Comparison of ENCODE assay signal across 18 cellular contexts in the genomic region with DNA sequence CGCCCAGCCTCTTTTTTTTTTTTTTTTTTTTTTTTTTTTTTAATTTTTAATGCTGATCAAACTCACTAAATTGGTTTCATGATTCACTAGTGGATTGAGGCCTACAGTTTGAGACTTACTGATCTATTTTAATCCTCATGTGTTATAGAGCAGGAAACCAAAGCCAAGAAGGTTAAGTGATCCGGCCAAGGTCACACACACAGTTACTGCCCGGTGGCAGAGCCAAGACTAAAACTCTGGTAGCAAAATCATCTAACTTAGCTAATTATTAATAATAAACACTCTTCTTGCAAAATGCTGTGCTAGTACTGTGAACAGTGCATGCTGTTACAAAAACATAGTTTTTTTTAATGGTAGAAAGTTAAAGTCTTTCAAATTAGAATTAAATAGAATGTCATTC.
DNase-seq lines count a peak whose midpoint lies in the region; ATAC-seq, FAIRE-seq and TF ChIP-seq lines count a peak whose summit lies in the region.
"Had no signal": no experiment of that assay in that cellular context is flagged by ENCODE, and none has a peak within 500 bp of the region (broad histone marks: within the 10 kb centered on the region; RNA-seq: fewer than 3 reads in every experiment).

No MANE protein-coding gene starts in this region.

- intact Hi-C loops in HepG2 (cut with micrococcal nuclease; ENCODE audit: unreplicated experiment), result no loop called here
- intact Hi-C loops in right lobe of liver (cut with DNase I), result no loop called here

- ATAC-seq in HepG2, result no peak
- peak; percentile 83 to 90 (median 86) for ATAC-seq in right lobe of liver
- ATAC-seq: A549 had no signal

- TF ChIP-seq POLR2A in HepG2 (IDR thresholded peaks at IDR 0.05; ENCODE audit: insufficient read depth in 1 of 2, low read depth in 2 of 2, low read length in 2 of 2) (no peak), right lobe of liver (IDR thresholded peaks at IDR 0.05) (no peak)

- no peak overlapping the region for H2AFZ ChIP-seq in HepG2 (ENCODE audit: low read length)

- H3K79me2 ChIP-seq in HepG2 (ENCODE audit: insufficient read depth, low read length), result no peaks in the 10 kb centered on the region

- POLR2A ChIA-PET in HepG2 (lab: Yijun Ruan, JAX), result no interaction called here

- TF ChIP-seq EP300 in HepG2 (IDR thresholded peaks at IDR 0.05; ENCODE audit: low read depth in 2 of 2, low read length in 2 of 2) (no peak), HepG2 (CRISPR knock-in tag; IDR thresholded peaks at IDR 0.05; ENCODE audit: borderline replicate concordance) (no peak)

- WGBS in liver, result 45% methylated on average over 3 of the region's 3 CpGs
- 37% methylated on average over 3 of the region's 3 CpGs for WGBS in HepG2 (ENCODE audit: low lambda C conversion rate)
- 17% methylated on average over 2 of the region's 3 CpGs for WGBS in right lobe of liver (ENCODE audit: insufficient coverage, low coverage, low lambda C conversion rate, missing lambda C conversion rate)

- H3K36me3 ChIP-seq in liver (ENCODE audit: control insufficient read depth in 4 of 4, insufficient read depth in 3 of 4, low read depth in 1 of 4, low read length in 3 of 4) (no peaks in the 10 kb centered on the region), HepG2 (replicated peaks in 1 of 2; ENCODE audit: control insufficient read depth in 1 of 2, insufficient read depth in 2 of 2, low read length in 2 of 2) (no peaks in the 10 kb centered on the region), right lobe of liver (no peaks in the 10 kb centered on the region)
- H3K36me3 ChIP-seq: SJSA1 had no signal

- H4K20me1 ChIP-seq in HepG2 (ENCODE audit: insufficient read depth, low read length), result no peaks in the 10 kb centered on the region

- TF ChIP-seq CTCF in liver (IDR thresholded peaks at IDR 0.05; ENCODE audit: low read depth, low read length, missing input control), result no peak
- TF ChIP-seq CTCF in HepG2 (CRISPR knock-in tag; IDR thresholded peaks at IDR 0.05), result no peak
- TF ChIP-seq CTCF in VCaP (conservative IDR thresholded peaks at IDR 0.05), result no peak
- no peak for TF ChIP-seq CTCF in right lobe of liver (IDR thresholded peaks at IDR 0.05)

- CTCF ChIA-PET in HepG2 (lab: Yijun Ruan, JAX; ENCODE audit: low intra/inter-chr PET ratio, low total read pairs), result no interaction called here

- no peak for FAIRE-seq in HepG2 (lab: Jason Lieb, UNC)
- FAIRE-seq: A549 had no signal

- no peak for DNase-seq in HepG2 (ENCODE audit: low spot score)
- DNase-seq in right lobe of liver, result peak; percentile 47 to 85 (median 64)
- no peak for DNase-seq in Ammon's horn (ENCODE audit: low spot score)
- no peak for DNase-seq in GF-D8 (lab: John Stamatoyannopoulos, UW)
- no peak for DNase-seq in OCI-M2 (lab: John Stamatoyannopoulos, UW; ENCODE audit: unreplicated experiment)
- DNase-seq: C1 segment of cervical spinal cord; CD8-positive, alpha-beta memory T cell; DMS53; EL; NCI-H1105 treated with DMSO at 0.1 percent for 48 hours; NCI-H187; NCI-H2107; NCI-H510A treated with DMSO at 0.1 percent for 48 hours; NCI-H774 had no signal

- H3K9me3 ChIP-seq in liver (ENCODE audit: control insufficient read depth in 4 of 4, low read length in 3 of 4), result no peaks in the 10 kb centered on the region
- H3K9me3 ChIP-seq in HepG2 (ENCODE audit: low read length), result no peaks in the 10 kb centered on the region
- H3K9me3 ChIP-seq in right lobe of liver, result no peaks in the 10 kb centered on the region
- H3K9me3 ChIP-seq: A549, SJSA1 had no signal

- no peak overlapping the region for H3K4me2 ChIP-seq in HepG2 (ENCODE audit: low read depth, low read length)
- H3K4me2 ChIP-seq: A549 had no signal

- no peak overlapping the region for H3K9ac ChIP-seq in liver (ENCODE audit: low read depth in 1 of 2, low read length in 2 of 2)
- H3K9ac ChIP-seq in HepG2 (ENCODE audit: insufficient read depth, low read depth, low read length), result no peak overlapping the region

- H3K27me3 ChIP-seq in liver (ENCODE audit: control insufficient read depth in 4 of 4, insufficient read depth in 4 of 4, low read length in 3 of 4) (no peaks in the 10 kb centered on the region), HepG2 (ENCODE audit: control insufficient read depth in 1 of 2, insufficient read depth in 2 of 2, low read length in 2 of 2) (peaks cover 0 to 14% of the 10 kb centered on the region in 2 experiments; a peak in 3 of 5 replicates), right lobe of liver (no peaks in the 10 kb centered on the region)

- in situ Hi-C loops in HepG2 (cut with HindIII; ENCODE audit: extremely low pct_ligation_motif_present, low pct_unique_long_range_greater_than_20kb), result no loop called here

- H3K27ac ChIP-seq in liver (ENCODE audit: low read depth in 1 of 2, low read length in 2 of 2), result peak overlapping the region; percentile 60 to 64
- H3K27ac ChIP-seq in HepG2 (ENCODE audit: extremely low read length, insufficient read depth, low read length), result no peak overlapping the region
- peak overlapping the region; percentile 87 for H3K27ac ChIP-seq in VCaP
- peak overlapping the region in 2 of 3 donors; percentile 50 to 72 for H3K27ac ChIP-seq in right lobe of liver
- H3K27ac ChIP-seq: A549, SJSA1 had no signal

- peak in 1 of 2 donors; percentile 11 for TF ChIP-seq RAD21 in liver (IDR thresholded peaks at IDR 0.05)
- no peak for TF ChIP-seq RAD21 in HepG2 (CRISPR knock-in tag; IDR thresholded peaks at IDR 0.05)

- no peak overlapping the region for H3K4me3 ChIP-seq in liver (ENCODE audit: low read depth in 1 of 3, low read length in 3 of 3)
- H3K4me3 ChIP-seq in HepG2 (replicated peaks in 1 of 3; ENCODE audit: insufficient read depth in 1 of 3, low read depth in 2 of 3, low read length in 3 of 3), result no peak overlapping the region
- no peak overlapping the region for H3K4me3 ChIP-seq in right lobe of liver
- H3K4me3 ChIP-seq: A549, SJSA1 had no signal

- peaks cover 2 to 16% (median 15%) of the 10 kb centered on the region in 4 donors for H3K4me1 ChIP-seq in liver (ENCODE audit: control insufficient read depth in 4 of 4, insufficient read depth in 4 of 4, low read length in 3 of 4)
- H3K4me1 ChIP-seq in HepG2 (ENCODE audit: insufficient read depth, low read length), result peaks cover 9% of the 10 kb centered on the region
- H3K4me1 ChIP-seq in right lobe of liver, result peaks cover 0 to 23% (median 11%) of the 10 kb centered on the region in 4 donors
- H3K4me1 ChIP-seq: A549, SJSA1 had no signal

- BruUV-seq in HepG2 (replicated peaks; lab: Mats Ljungman, UMichigan), result no TSS peak

TF ChIP-seq in liver, 16 proteins besides CTCF, POLR2A, EP300 and RAD21 (continues in another document):
- TF ChIP-seq, protein P1, sequence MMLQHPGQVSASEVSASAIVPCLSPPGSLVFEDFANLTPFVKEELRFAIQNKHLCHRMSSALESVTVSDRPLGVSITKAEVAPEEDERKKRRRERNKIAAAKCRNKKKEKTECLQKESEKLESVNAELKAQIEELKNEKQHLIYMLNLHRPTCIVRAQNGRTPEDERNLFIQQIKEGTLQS (IDR thresholded peaks at IDR 0.05), result no peak
- TF ChIP-seq SP1 (IDR thresholded peaks at IDR 0.05) (peak; percentile 61), TAF1 (conservative IDR thresholded peaks at IDR 0.05) (no peak), HNF4G (IDR thresholded peaks at IDR 0.05) (no peak), FOXA1 (IDR thresholded peaks at IDR 0.05) (no peak), NR2F2 (IDR thresholded peaks at IDR 0.05) (peak; percentile 25), FOXA2 (IDR thresholded peaks at IDR 0.05) (no peak), JUND (IDR thresholded peaks at IDR 0.05) (no peak), EGR1 (IDR thresholded peaks at IDR 0.05; ENCODE audit: low read depth in 2 of 2) (peak in 1 of 2 donors; percentile 40), GABPA (IDR thresholded peaks at IDR 0.05 in 1 of 2, conservative IDR thresholded peaks at IDR 0.05 in 1 of 2) (no peak), YY1 (IDR thresholded peaks at IDR 0.05) (peak; percentile 47)
- TF ChIP-seq, protein P2, sequence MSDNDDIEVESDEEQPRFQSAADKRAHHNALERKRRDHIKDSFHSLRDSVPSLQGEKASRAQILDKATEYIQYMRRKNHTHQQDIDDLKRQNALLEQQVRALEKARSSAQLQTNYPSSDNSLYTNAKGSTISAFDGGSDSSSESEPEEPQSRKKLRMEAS (IDR thresholded peaks at IDR 0.05), result peak; percentile 38

TF ChIP-seq in HepG2, 621 proteins besides CTCF, POLR2A, EP300 and RAD21:
- TF ChIP-seq ZBTB38 (CRISPR knock-in tag; IDR thresholded peaks at IDR 0.05), result no peak
- no peak for TF ChIP-seq MBD4 (IDR thresholded peaks at IDR 0.05; ENCODE audit: borderline replicate concordance, low read length)
- TF ChIP-seq ZNF782 (CRISPR knock-in tag; IDR thresholded peaks at IDR 0.05; ENCODE audit: borderline replicate concordance), result no peak
- TF ChIP-seq GATAD1 (CRISPR knock-in tag; IDR thresholded peaks at IDR 0.05), result no peak
- TF ChIP-seq ZNF235 (CRISPR knock-in tag; IDR thresholded peaks at IDR 0.05; ENCODE audit: borderline replicate concordance), result no peak
- TF ChIP-seq MAFG (CRISPR knock-in tag; IDR thresholded peaks at IDR 0.05), result no peak
- TF ChIP-seq ZFY (CRISPR knock-in tag; IDR thresholded peaks at IDR 0.05), result no peak
- TF ChIP-seq SMC3 (IDR thresholded peaks at IDR 0.05; ENCODE audit: low read length), result no peak
- TF ChIP-seq, protein P3, sequence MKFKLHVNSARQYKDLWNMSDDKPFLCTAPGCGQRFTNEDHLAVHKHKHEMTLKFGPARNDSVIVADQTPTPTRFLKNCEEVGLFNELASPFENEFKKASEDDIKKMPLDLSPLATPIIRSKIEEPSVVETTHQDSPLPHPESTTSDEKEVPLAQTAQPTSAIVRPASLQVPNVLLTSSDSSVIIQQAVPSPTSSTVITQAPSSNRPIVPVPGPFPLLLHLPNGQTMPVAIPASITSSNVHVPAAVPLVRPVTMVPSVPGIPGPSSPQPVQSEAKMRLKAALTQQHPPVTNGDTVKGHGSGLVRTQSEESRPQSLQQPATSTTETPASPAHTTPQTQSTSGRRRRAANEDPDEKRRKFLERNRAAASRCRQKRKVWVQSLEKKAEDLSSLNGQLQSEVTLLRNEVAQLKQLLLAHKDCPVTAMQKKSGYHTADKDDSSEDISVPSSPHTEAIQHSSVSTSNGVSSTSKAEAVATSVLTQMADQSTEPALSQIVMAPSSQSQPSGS (CRISPR knock-in tag; IDR thresholded peaks at IDR 0.05), result no peak
- no peak for TF ChIP-seq EED (CRISPR knock-in tag; IDR thresholded peaks at IDR 0.05)
- no peak for TF ChIP-seq RORA (CRISPR knock-in tag; IDR thresholded peaks at IDR 0.05)
- TF ChIP-seq ZNF10 (CRISPR knock-in tag; IDR thresholded peaks at IDR 0.05; ENCODE audit: borderline replicate concordance, low read depth), result no peak
- TF ChIP-seq, protein P4, sequence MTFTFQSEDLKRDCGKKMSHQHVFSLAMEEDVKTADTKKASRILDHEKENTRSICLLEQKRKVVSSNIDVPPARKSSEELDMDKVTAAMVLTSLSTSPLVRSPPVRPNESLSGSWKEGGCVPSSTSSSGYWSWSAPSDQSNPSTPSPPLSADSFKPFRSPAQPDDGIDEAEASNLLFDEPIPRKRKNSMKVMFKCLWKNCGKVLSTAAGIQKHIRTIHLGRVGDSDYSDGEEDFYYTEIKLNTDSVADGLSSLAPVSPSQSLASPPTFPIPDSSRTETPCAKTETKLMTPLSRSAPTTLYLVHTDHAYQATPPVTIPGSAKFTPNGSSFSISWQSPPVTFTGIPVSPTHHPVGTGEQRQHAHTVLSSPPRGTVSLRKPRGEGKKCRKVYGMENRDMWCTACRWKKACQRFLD (CRISPR knock-in tag; IDR thresholded peaks at IDR 0.05; ENCODE audit: borderline replicate concordance), result no peak

Comparison
In these comparisons a context has a peak if more than half of its experiments do, and no peak if none do; other contexts are left out.
1. DNase-seq: peak in right lobe of liver (3 of 3); none in HepG2 (single experiment), Ammon's horn (single experiment), GF-D8 (single experiment) and OCI-M2 (single experiment).